ENCODE assay signal across 18 cellular contexts in genomic region chr1:62181531-62181930, GRCh38. TPM values are rescaled to one million over a fixed set of nuclear protein-coding genes. Genes with fewer than 3 reads are reported as not detected.
A peak's percentile ranks its signal among the peaks of the same experiment; 100 is the strongest.
DNase-seq lines count a peak whose midpoint lies in the region; FAIRE-seq and TF ChIP-seq lines count a peak whose summit lies in the region.
"Had no signal": no experiment of that assay in that cellular context is flagged by ENCODE, and none has a peak within 500 bp of the region (broad histone marks: within the 10 kb centered on the region; RNA-seq: fewer than 3 reads in every experiment).

No MANE protein-coding gene starts in this region.

- H4K20me1 ChIP-seq in smooth muscle cell (ENCODE audit: low read depth), result no peaks in the 10 kb centered on the region

- H3K4me3 ChIP-seq in HUES48 (ENCODE audit: low read depth, low read length) (peak overlapping the region; percentile 34), colonic mucosa (no peak overlapping the region), mucosa of rectum (ENCODE audit: low read length in 2 of 2) (no peak overlapping the region), smooth muscle cell (no peak overlapping the region), esophagus muscularis mucosa (no peak overlapping the region)
- H3K4me3 ChIP-seq: A549, SJSA1 had no signal

- no peak for TF ChIP-seq EP300 in esophagus muscularis mucosa (IDR thresholded peaks at IDR 0.05)

- no peak for DNase-seq in colonic mucosa
- no peak for DNase-seq in smooth muscle cell (lab: John Stamatoyannopoulos, UW; ENCODE audit: unreplicated experiment)
- DNase-seq in esophagus muscularis mucosa (ENCODE audit: extremely low spot score), result no peak
- no peak for DNase-seq in AG08396 (ENCODE audit: low spot score)
- no peak for DNase-seq in GM19239 (ENCODE audit: insufficient read length, low spot score)
- DNase-seq: C1 segment of cervical spinal cord, DND-41, IMR-90, Kasumi-1, NCI-H1930, RPMI8226 had no signal

- H3K79me2 ChIP-seq in smooth muscle cell (ENCODE audit: low read depth), result no peaks in the 10 kb centered on the region

- no peaks in the 10 kb centered on the region for H3F3A ChIP-seq in smooth muscle cell (ENCODE audit: low read depth)

- intact Hi-C loops in colonic mucosa (cut with DNase I), result no loop called here
- intact Hi-C loops in esophagus muscularis mucosa (cut with DNase I), result no loop called here

- H3K4me2 ChIP-seq in smooth muscle cell, result peak overlapping the region; percentile 72
- H3K4me2 ChIP-seq: A549 had no signal

- FAIRE-seq in GM19239 (lab: Jason Lieb, UNC), result no peak
- FAIRE-seq: A549, G401.6, GM18507, H54 had no signal

- no peaks in the 10 kb centered on the region for H3K36me3 ChIP-seq in HUES48 (ENCODE audit: control insufficient read depth, insufficient read depth, low read length)
- H3K36me3 ChIP-seq in colonic mucosa, result no peaks in the 10 kb centered on the region
- no peaks in the 10 kb centered on the region for H3K36me3 ChIP-seq in mucosa of rectum (ENCODE audit: control insufficient read depth in 2 of 2, insufficient read depth in 2 of 2, low read length in 2 of 2)
- H3K36me3 ChIP-seq in smooth muscle cell (ENCODE audit: low read depth), result no peaks in the 10 kb centered on the region
- H3K36me3 ChIP-seq in esophagus muscularis mucosa, result no peaks in the 10 kb centered on the region
- H3K36me3 ChIP-seq: SJSA1 had no signal

- no peak overlapping the region for H3K9ac ChIP-seq in HUES48 (ENCODE audit: low read depth, low read length)
- H3K9ac ChIP-seq in colonic mucosa (ENCODE audit: low read depth in 2 of 2, low read length in 2 of 2), result peak overlapping the region in 1 of 2 donors; percentile 26
- no peak overlapping the region for H3K9ac ChIP-seq in mucosa of rectum (ENCODE audit: low read depth in 1 of 2, low read length in 2 of 2)
- H3K9ac ChIP-seq in smooth muscle cell (ENCODE audit: low read depth), result no peak overlapping the region

- H3K9me3 ChIP-seq in HUES48 (ENCODE audit: control insufficient read depth, insufficient read depth, low read length), result no peaks in the 10 kb centered on the region
- no peaks in the 10 kb centered on the region for H3K9me3 ChIP-seq in colonic mucosa
- no peaks in the 10 kb centered on the region for H3K9me3 ChIP-seq in mucosa of rectum (ENCODE audit: control insufficient read depth in 2 of 2, low read length in 2 of 2)
- no peaks in the 10 kb centered on the region for H3K9me3 ChIP-seq in smooth muscle cell (replicated peaks; ENCODE audit: low read depth)
- no peaks in the 10 kb centered on the region for H3K9me3 ChIP-seq in esophagus muscularis mucosa
- H3K9me3 ChIP-seq: A549, SJSA1 had no signal

- H3K27me3 ChIP-seq in HUES48 (ENCODE audit: control insufficient read depth, insufficient read depth, low read length) (no peaks in the 10 kb centered on the region), colonic mucosa (no peaks in the 10 kb centered on the region), mucosa of rectum (ENCODE audit: control insufficient read depth in 2 of 2, insufficient read depth in 2 of 2, low read length in 2 of 2) (no peaks in the 10 kb centered on the region), smooth muscle cell (ENCODE audit: low read depth) (no peaks in the 10 kb centered on the region), esophagus muscularis mucosa (peaks cover 0 to 3% (median 0%) of the 10 kb centered on the region in 4 donors)
- H3K27me3 ChIP-seq: SJSA1 had no signal

- no peak overlapping the region for H2AFZ ChIP-seq in smooth muscle cell (ENCODE audit: low read depth)

- 47% methylated on average over 7 of the region's 7 CpGs for WGBS in smooth muscle cell (ENCODE audit: low lambda C conversion rate)
- WGBS in esophagus muscularis mucosa, result 83% methylated on average over 7 of the region's 7 CpGs

- H3K27ac ChIP-seq in HUES48 (ENCODE audit: low read depth, low read length), result peak overlapping the region; percentile 93
- H3K27ac ChIP-seq in colonic mucosa, result peak overlapping the region; percentile 12
- H3K27ac ChIP-seq in mucosa of rectum (ENCODE audit: low read depth in 2 of 2, low read length in 2 of 2), result peak overlapping the region; percentile 27 to 56
- no peak overlapping the region for H3K27ac ChIP-seq in smooth muscle cell (ENCODE audit: low read depth)
- no peak overlapping the region for H3K27ac ChIP-seq in esophagus muscularis mucosa (replicated peaks in 1 of 4)
- H3K27ac ChIP-seq: A549, SJSA1 had no signal

- no peak for TF ChIP-seq POLR2A in esophagus muscularis mucosa (IDR thresholded peaks at IDR 0.05; ENCODE audit: low read depth)

- TF ChIP-seq CTCF in colonic mucosa (IDR thresholded peaks at IDR 0.05) (no peak), smooth muscle cell (IDR thresholded peaks at IDR 0.05; ENCODE audit: borderline replicate concordance, insufficient read depth, poor library complexity, severe bottlenecking) (no peak), esophagus muscularis mucosa (IDR thresholded peaks at IDR 0.05) (no peak)

- H3K4me1 ChIP-seq in HUES48 (ENCODE audit: control insufficient read depth, insufficient read depth, low read length) (peaks cover 59% of the 10 kb centered on the region), colonic mucosa (no peaks in the 10 kb centered on the region), mucosa of rectum (ENCODE audit: control insufficient read depth in 2 of 2, insufficient read depth in 2 of 2, low read length in 2 of 2) (peaks cover 3 to 13% of the 10 kb centered on the region in 2 donors), smooth muscle cell (ENCODE audit: low read depth) (peaks cover 44% of the 10 kb centered on the region), esophagus muscularis mucosa (no peaks in the 10 kb centered on the region)
- H3K4me1 ChIP-seq: A549, SJSA1 had no signal

RNA-seq across cellular contexts. Expression of gene L1TD1, which starts 13.1 kb away (rescaled TPM):
- total RNA-seq in colonic mucosa, result 1 to 10 TPM; 5.7 to 8.1 TPM
- 2.0 and 2.7 TPM in 2 replicates for total RNA-seq in smooth muscle cell
- 0.41 and 3.1 TPM in 2 replicates for polyA plus RNA-seq in smooth muscle cell
- total RNA-seq in esophagus muscularis mucosa, result under 1 TPM in 1 of 4 donors, not detected in 3; 0.42 TPM
- total RNA-seq: IMR-90, SJSA1 had no signal
- polyA plus RNA-seq: A549, IMR-90 had no signal

Comparison
In these comparisons a context has a peak if more than half of its experiments do, and no peak if none do; other contexts are left out.
1. H3K27ac ChIP-seq: peak in HUES48 (single experiment), colonic mucosa (single experiment) and mucosa of rectum (2 of 2); none in smooth muscle cell (single experiment) and esophagus muscularis mucosa (0 of 4).